Comparison of ENCODE assay signal across 1 cellular context in genomic region chr1:204692852-204693356, GRCh38.
TF ChIP-seq lines count a peak whose summit lies in the region.

No MANE protein-coding gene starts in this region.

TF ChIP-seq in K562, 482 proteins besides CTCF, POLR2A, EP300 and RAD21 (continued from another document and continues in another):
- TF ChIP-seq AFF1 (IDR thresholded peaks at IDR 0.05; ENCODE audit: low read depth in 1 of 2, partially characterized antibody in 2 of 2) (peak; percentile 59 to 77), PCBP1 (IDR thresholded peaks at IDR 0.05; ENCODE audit: low read depth, low read length, poor library complexity, severe bottlenecking) (no peak), IRF1 (CRISPR knock-in tag; IDR thresholded peaks at IDR 0.05; ENCODE audit: borderline replicate concordance) (no peak), MAZ (CRISPR knock-in tag; conservative IDR thresholded peaks at IDR 0.05 in 1 of 2, IDR thresholded peaks at IDR 0.05 in 1 of 2) (peak in 1 of 2 experiments; percentile 56; a peak in 1 of 4 replicates), TFAP4 (CRISPR knock-in tag; IDR thresholded peaks at IDR 0.05; ENCODE audit: borderline replicate concordance) (peak; percentile 34; the same call in 1 of the 2 replicates), SNAPC5 (CRISPR knock-in tag; IDR thresholded peaks at IDR 0.05) (no peak), PBX2 (CRISPR knock-in tag; IDR thresholded peaks at IDR 0.05; ENCODE audit: low read depth) (no peak), PBX2 (tag; conservative IDR thresholded peaks at IDR 0.05; ENCODE audit: low read depth) (no peak), RFX5 (IDR thresholded peaks at IDR 0.05; ENCODE audit: low read depth, low read length) (no peak), ZNF655 (CRISPR knock-in tag; IDR thresholded peaks at IDR 0.05) (no peak), XRCC5 (IDR thresholded peaks at IDR 0.05; ENCODE audit: low read depth, low read length) (no peak), OTX1 (CRISPR knock-in tag; IDR thresholded peaks at IDR 0.05) (peak; percentile 98), DIDO1 (tag; IDR thresholded peaks at IDR 0.05; ENCODE audit: low read depth) (peak; percentile 64; the same call in 1 of the 2 replicates), STAG1 (CRISPR knock-in tag; IDR thresholded peaks at IDR 0.05; ENCODE audit: borderline replicate concordance) (no peak), CBX5 (IDR thresholded peaks at IDR 0.05; ENCODE audit: borderline replicate concordance, low read depth) (no peak), NCOR1 (IDR thresholded peaks at IDR 0.05) (peak; percentile 68), KAT2B (IDR thresholded peaks at IDR 0.05; ENCODE audit: low read depth, low read length) (no peak), KDM1A (IDR thresholded peaks at IDR 0.05) (peak; percentile 77 to 81), CTCFL (IDR thresholded peaks at IDR 0.05; ENCODE audit: borderline replicate concordance, insufficient read depth, low read depth, low read length, poor library complexity, severe bottlenecking) (no peak), CBFA2T3 (IDR thresholded peaks at IDR 0.05) (peak; percentile 51), NR3C1 (CRISPR knock-in tag; IDR thresholded peaks at IDR 0.05) (no peak), GABPA (tag; conservative IDR thresholded peaks at IDR 0.05; ENCODE audit: low read depth) (no peak), ATF3 (IDR thresholded peaks at IDR 0.05) (peak; percentile 73; the same call in 1 of the 2 replicates), ATF3 (CRISPR knock-in tag; conservative IDR thresholded peaks at IDR 0.05) (no peak), MLLT1 (IDR thresholded peaks at IDR 0.05) (peak; percentile 71 to 82), CSDE1 (IDR thresholded peaks at IDR 0.05) (no peak), PCBP2 (IDR thresholded peaks at IDR 0.05; ENCODE audit: low read depth, low read length, poor library complexity, severe bottlenecking) (no peak), VEZF1 (CRISPR knock-in tag; IDR thresholded peaks at IDR 0.05) (no peak), HDGF (IDR thresholded peaks at IDR 0.05) (peak; percentile 82), CUX1 (CRISPR knock-in tag; IDR thresholded peaks at IDR 0.05) (no peak), NFE2L1 (tag; IDR thresholded peaks at IDR 0.05; ENCODE audit: borderline replicate concordance, low read depth) (no peak), ILF3 (IDR thresholded peaks at IDR 0.05; ENCODE audit: borderline replicate concordance) (no peak), ZFX (CRISPR knock-in tag; IDR thresholded peaks at IDR 0.05) (peak; percentile 38; the same call in 1 of the 2 replicates), HEY1 (CRISPR knock-in tag; IDR thresholded peaks at IDR 0.05; ENCODE audit: borderline replicate concordance) (no peak), MYC (IDR thresholded peaks at IDR 0.05; ENCODE audit: low read depth, low read length) (peak; percentile 5; the same call in 1 of the 2 replicates), MYC (CRISPR knock-in tag; IDR thresholded peaks at IDR 0.05; ENCODE audit: borderline replicate concordance, low read depth) (no peak)
